ENCODE assay signal across 1 cellular context in genomic region chr19:18349524-18350128, GRCh38.
TF ChIP-seq lines count a peak whose summit lies in the region.

No MANE protein-coding gene starts in this region.

TF ChIP-seq in GM23338, 12 proteins besides CTCF, POLR2A, EP300 and RAD21 (continued from another document):
- TF ChIP-seq ETS1 (IDR thresholded peaks at IDR 0.05), result no peak
